In the genomic region with DNA sequence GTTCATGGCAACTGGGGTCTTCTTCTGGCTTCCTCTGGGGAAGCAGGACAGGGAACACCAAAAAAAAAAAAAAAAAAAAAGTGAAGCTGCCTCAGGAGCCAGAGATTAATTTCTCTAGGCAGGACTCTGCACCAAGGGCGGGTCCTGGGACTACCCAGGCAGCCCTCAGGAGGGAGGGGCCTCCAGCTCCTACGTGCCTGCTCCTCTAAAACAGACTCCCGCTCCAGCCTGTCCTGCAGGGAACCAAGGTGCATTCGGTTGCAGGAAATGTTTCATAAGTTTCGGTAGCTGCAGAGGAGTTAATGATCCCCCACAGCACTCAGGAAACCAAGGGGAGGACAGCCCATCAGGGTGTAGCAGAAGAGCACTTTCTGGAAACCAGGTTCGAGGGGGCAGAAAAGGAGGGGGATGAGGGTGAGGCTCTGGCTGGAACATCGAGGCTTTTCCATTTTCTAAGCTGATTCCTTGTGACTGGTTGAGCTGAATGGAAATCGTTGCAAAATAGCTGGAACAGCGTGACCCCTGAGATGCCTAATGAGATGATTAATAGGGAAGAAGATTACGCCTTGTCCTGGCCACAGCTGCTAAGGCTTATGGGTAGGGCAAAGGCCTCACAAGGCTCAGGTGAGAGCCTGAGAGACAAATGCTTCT, we compare ENCODE assay signal across 12 cellular contexts.
DNase-seq lines count a peak whose midpoint lies in the region; ATAC-seq and TF ChIP-seq lines count a peak whose summit lies in the region.
"Had no signal": no experiment of that assay in that cellular context is flagged by ENCODE, and none has a peak within 500 bp of the region (broad histone marks: within the 10 kb centered on the region; RNA-seq: fewer than 3 reads in every experiment).

No MANE protein-coding gene starts in this region.

- intact Hi-C loops in uterus (cut with DNase I; ENCODE audit: low total_unique reads), result no loop called here

- H3K27me3 ChIP-seq in uterus, result no peaks in the 10 kb centered on the region

- TF ChIP-seq POLR2A in uterus (IDR thresholded peaks at IDR 0.05), result no peak

- no peak for ATAC-seq in HG03045 (IDR thresholded peaks at IDR 0.05; ENCODE audit: unreplicated experiment)

- H3K4me3 ChIP-seq in fibroblast of pulmonary artery (replicated peaks; ENCODE audit: low read depth, low read length), result no peak overlapping the region
- H3K4me3 ChIP-seq in uterus, result no peak overlapping the region
- H3K4me3 ChIP-seq: prostate gland had no signal

- H3K4me1 ChIP-seq in uterus, result no peaks in the 10 kb centered on the region
- H3K4me1 ChIP-seq: prostate gland had no signal

- peak overlapping the region in 1 of 2 donors; percentile 28 for H3K27ac ChIP-seq in uterus
- H3K27ac ChIP-seq: prostate gland had no signal

- DNase-seq in amniotic epithelial cell (ENCODE audit: low read depth) (peak; percentile 68), fibroblast of pulmonary artery (ENCODE audit: low read depth) (peak; percentile 14), mucosa of gallbladder (ENCODE audit: low spot score) (peak; percentile 28), uterus (peak; percentile 45 to 64), NCI-H187 treated with DMSO at 0.1 percent for 48 hours (lab: John Stamatoyannopoulos, UW) (no peak)
- no peak for DNase-seq in activated CD4-positive, alpha-beta T cell treated with anti-CD3 and anti-CD28 coated beads, Interleukin-2, amount 50 U/mL, for 48 hours
- DNase-seq: activated CD4-positive, alpha-beta T cell treated with anti-CD3 and anti-CD28 coated beads for 1 hour; activated CD8-positive, alpha-beta memory T cell treated with anti-CD3 and anti-CD28 coated beads, Interleukin-2, amount 50 U/mL, for 48 hours; activated naive CD4-positive, alpha-beta T cell treated with anti-CD3 and anti-CD28 coated beads for 36 hours; NCI-H510A had no signal

- H3K9me3 ChIP-seq in uterus, result no peaks in the 10 kb centered on the region
- H3K9me3 ChIP-seq: prostate gland had no signal

- no peaks in the 10 kb centered on the region for H3K36me3 ChIP-seq in uterus
- H3K36me3 ChIP-seq: prostate gland had no signal

- TF ChIP-seq CTCF in fibroblast of pulmonary artery (IDR thresholded peaks at IDR 0.05; ENCODE audit: low read length, missing control alignments), result no peak
- TF ChIP-seq CTCF in uterus (IDR thresholded peaks at IDR 0.05), result no peak

Comparison
In these comparisons a context has a peak if more than half of its experiments do, and no peak if none do; other contexts are left out.
1. DNase-seq: peak in amniotic epithelial cell (single experiment), fibroblast of pulmonary artery (single experiment), mucosa of gallbladder (single experiment) and uterus (2 of 2); none in NCI-H187 treated with DMSO at 0.1 percent for 48 hours (single experiment) and activated CD4-positive, alpha-beta T cell treated with anti-CD3 and anti-CD28 coated beads, Interleukin-2, amount 50 U/mL, for 48 hours (0 of 2).